15 cellular contexts compared by ENCODE assay signal in the genomic region with DNA sequence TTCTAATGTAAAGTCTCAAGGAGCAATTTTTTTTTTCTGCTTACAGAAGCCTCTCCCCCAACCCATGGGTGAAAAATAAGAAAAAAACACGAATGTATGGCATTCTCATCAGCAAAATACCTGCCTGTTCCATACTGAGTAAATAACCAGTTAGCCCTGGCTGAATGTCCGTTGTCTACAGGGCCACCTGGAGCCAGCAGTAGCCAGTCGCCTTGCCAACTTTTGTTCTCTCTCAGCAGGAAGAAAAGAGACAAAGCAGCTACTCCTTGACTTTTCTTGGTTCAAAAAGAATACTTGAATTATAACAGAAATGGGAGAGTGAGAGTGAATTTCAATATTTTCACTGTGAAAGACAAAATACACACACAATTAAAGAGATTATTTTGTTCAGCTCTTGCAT.
"Had no signal": no experiment of that assay in that cellular context is flagged by ENCODE, and none has a peak within 500 bp of the region (broad histone marks: within the 10 kb centered on the region; RNA-seq: fewer than 3 reads in every experiment).

No MANE protein-coding gene starts in this region.

- H3K4me1 ChIP-seq: ascending aorta, breast epithelium, pancreas, sigmoid colon, spleen, stomach, testis, upper lobe of right lung had no signal

- H3K9me3 ChIP-seq: ascending aorta, breast epithelium, pancreas, sigmoid colon, spleen, stomach, testis, upper lobe of right lung had no signal

- H3K27ac ChIP-seq: ascending aorta, breast epithelium, epithelial cell of prostate, pancreas, sigmoid colon, spleen, stomach, testis, upper lobe of right lung had no signal

- H3K27me3 ChIP-seq: ascending aorta, breast epithelium, pancreas, sigmoid colon, stomach, testis, upper lobe of right lung had no signal

- H3K4me3 ChIP-seq: ascending aorta, breast epithelium, pancreas, sigmoid colon, spleen, stomach, testis, upper lobe of right lung had no signal

- DNase-seq: activated naive CD4-positive, alpha-beta T cell treated with Interleukin-2 at 50 U/mL for 16 hours; cerebellar nuclear complex; effector memory CD4-positive, alpha-beta T cell; foreskin melanocyte; islet precursor cell; pancreas; sigmoid colon; spleen; stomach; T-helper 9 cell; testis; upper lobe of right lung had no signal

- H3K36me3 ChIP-seq: ascending aorta, breast epithelium, pancreas, sigmoid colon, spleen, stomach, upper lobe of right lung had no signal
